Comparison of ENCODE assay signal across 8 cellular contexts in the genomic region with DNA sequence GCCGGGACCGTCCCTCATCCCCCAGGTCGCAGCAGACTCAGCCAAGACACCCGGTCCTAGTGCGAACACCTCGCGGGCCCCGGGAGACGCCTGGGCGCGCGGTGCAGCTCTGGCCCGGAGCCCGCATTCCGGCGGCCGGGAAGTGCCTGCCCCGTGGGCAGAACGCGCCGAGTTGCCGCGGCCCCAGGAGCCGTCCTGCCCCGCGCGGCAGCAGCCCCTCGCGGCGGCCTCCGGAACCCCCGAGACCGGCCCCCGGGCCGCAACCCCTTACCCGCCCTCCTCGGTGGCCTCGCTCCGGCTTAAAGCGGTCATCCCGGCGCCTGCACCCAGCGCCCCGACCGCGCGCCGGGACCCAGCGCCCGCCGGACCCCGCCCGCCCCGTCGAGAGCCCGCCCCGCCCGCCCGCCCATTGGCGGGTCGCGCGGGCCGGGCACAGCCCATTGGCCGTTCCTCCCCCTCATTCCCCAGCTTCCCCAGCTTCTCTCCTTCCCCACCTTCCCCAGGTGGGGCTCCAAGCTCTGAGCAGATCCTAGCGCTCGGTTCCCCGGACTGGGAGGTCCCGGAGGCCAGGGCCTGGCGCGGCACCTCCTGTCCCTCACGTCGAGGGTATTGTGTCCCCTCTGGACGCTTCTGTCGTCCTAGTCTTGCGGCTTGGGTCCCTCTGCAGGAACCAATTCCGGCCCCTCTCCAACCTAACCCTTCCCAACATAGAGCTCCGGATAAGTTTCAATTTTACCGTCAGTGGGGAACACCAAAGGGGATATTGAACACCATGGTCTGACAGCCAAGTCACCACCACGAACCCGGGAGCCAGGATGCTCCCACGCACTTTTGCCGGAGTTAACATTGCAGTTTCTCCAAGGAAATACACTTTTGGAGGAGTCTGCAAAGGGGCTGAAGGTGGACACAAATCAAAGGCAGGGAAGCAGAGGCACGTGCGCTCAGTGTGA. TPM values are rescaled to one million over a fixed set of nuclear protein-coding genes. Genes with fewer than 3 reads are reported as not detected.
DNase-seq lines count a peak whose midpoint lies in the region; ATAC-seq and TF ChIP-seq lines count a peak whose summit lies in the region.

TSS of gene GRAMD2A (minus strand) at position 328 of the 950 bp plus-strand sequence.

- peak; percentile 51 for ATAC-seq in HG03432 (IDR thresholded peaks at IDR 0.05; ENCODE audit: unreplicated experiment)
- ATAC-seq in omental fat pad (ENCODE audit: low FRiP score), result peak; percentile 66

- no peak for TF ChIP-seq CTCF in fibroblast of villous mesenchyme (IDR thresholded peaks at IDR 0.05; ENCODE audit: insufficient read depth, low read depth, low read length)
- TF ChIP-seq CTCF in omental fat pad (IDR thresholded peaks at IDR 0.05), result no peak

- no peak for TF ChIP-seq POLR2A in erythroblast (IDR thresholded peaks at IDR 0.05; ENCODE audit: low read length)

- DNase-seq in Daoy (ENCODE audit: low read depth) (peak; percentile 73), fibroblast of villous mesenchyme (ENCODE audit: low read depth) (peak; percentile 22), omental fat pad (ENCODE audit: low spot score) (no peak), erythroblast (lab: John Stamatoyannopoulos, UW) (no peak), RKO (ENCODE audit: low spot score) (no peak), DMS153 treated with DMSO at 0.1 percent for 48 hours (lab: John Stamatoyannopoulos, UW; ENCODE audit: unreplicated experiment) (no peak)
- DNase-seq in activated CD8-positive, alpha-beta memory T cell treated with anti-CD3 and anti-CD28 coated beads, Interleukin-2, amount 50 U/mL, for 48 hours, result peak; percentile 77

- peak within 1 kb of the TSS; percentile 43 for H3K4me3 ChIP-seq in fibroblast of villous mesenchyme (ENCODE audit: low read depth, low read length)

RNA-seq across cellular contexts. Expression of gene GRAMD2A, which starts in this region (rescaled TPM):
- 0.77 TPM in 1 of 2 replicates, not detected in the other for total RNA-seq in Daoy (2014; rRNA removed; shearing (Covaris generic))
- under 0.01 and 0.43 TPM in 2 replicates for total RNA-seq in fibroblast of villous mesenchyme
- under 1 TPM in 3 of 4 donors, not detected in 1; 0.19 to 0.46 (median 0.24) TPM for total RNA-seq in omental fat pad

Comparison
In these comparisons a context has a peak if more than half of its experiments do, and no peak if none do; other contexts are left out.
1. Peak in DNase-seq in Daoy; RNA of the gene not detected or under 1 TPM.
2. Peak in DNase-seq and H3K4me3 ChIP-seq in fibroblast of villous mesenchyme; RNA of the gene not detected or under 1 TPM.
3. Peak in ATAC-seq in omental fat pad; RNA of the gene not detected or under 1 TPM.